In the genomic region with DNA sequence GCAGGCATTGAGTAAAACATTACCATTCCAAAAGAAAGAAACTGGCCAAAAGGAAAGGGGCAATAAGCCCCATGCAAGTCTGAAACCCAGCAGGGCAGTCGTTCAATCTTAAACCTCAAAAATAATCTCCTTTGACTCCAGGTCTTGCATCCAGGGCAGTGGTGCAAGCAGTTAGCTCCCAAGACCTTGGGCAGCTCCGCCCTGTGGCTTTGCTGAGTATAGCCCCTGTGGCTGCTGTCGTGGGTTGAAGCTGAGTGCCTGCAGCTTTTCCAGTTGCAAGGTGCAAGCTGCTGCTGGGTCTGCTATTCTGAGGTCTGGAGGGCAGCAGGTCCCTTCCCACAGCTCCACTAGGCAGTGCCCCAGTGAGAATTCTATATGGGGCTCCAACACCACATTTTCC, we compare ENCODE assay signal across 20 cellular contexts.
DNase-seq lines count a peak whose midpoint lies in the region; ATAC-seq and TF ChIP-seq lines count a peak whose summit lies in the region.
"Had no signal": no experiment of that assay in that cellular context is flagged by ENCODE, and none has a peak within 500 bp of the region (broad histone marks: within the 10 kb centered on the region; RNA-seq: fewer than 3 reads in every experiment).

No MANE protein-coding gene starts in this region.

- no peak overlapping the region for H3K9ac ChIP-seq in mesendoderm (ENCODE audit: low read length)
- H3K9ac ChIP-seq: parathyroid adenoma had no signal

- H3K27me3 ChIP-seq in GM23338 (ENCODE audit: insufficient read depth) (no peaks in the 10 kb centered on the region), WERI-Rb-1 (ENCODE audit: insufficient read depth, low read depth, severe bottlenecking) (no peaks in the 10 kb centered on the region), mesendoderm (ENCODE audit: insufficient read depth, low read length, poor library complexity) (no peaks in the 10 kb centered on the region)
- H3K27me3 ChIP-seq: breast epithelium had no signal

- no peaks in the 10 kb centered on the region for H3K27me3 Mint-ChIP-seq in GM23338 (ENCODE audit: insufficient read depth, low read depth, poor library complexity)
- H3K27me3 Mint-ChIP-seq: activated naive CD8-positive, alpha-beta T cell treated with anti-CD3 and anti-CD28 coated beads, Interleukin-2, amount 50 U/mL, for 24 hours; activated T-helper 17 cell treated with anti-CD3 and anti-CD28 coated beads, Interleukin-2, amount 50 U/mL, for 72 hours; B cell had no signal

- H3K4me2 ChIP-seq in GM23338, result no peak overlapping the region
- H3K4me2 ChIP-seq in mesendoderm (ENCODE audit: low read length), result no peak overlapping the region

- H3K36me3 ChIP-seq in GM23338 (ENCODE audit: insufficient read depth) (no peaks in the 10 kb centered on the region), WERI-Rb-1 (no peaks in the 10 kb centered on the region), mesendoderm (ENCODE audit: control insufficient read depth, insufficient read depth, low read length) (no peaks in the 10 kb centered on the region)
- H3K36me3 ChIP-seq: breast epithelium had no signal

- H3K27ac ChIP-seq in C4-2B (no peak overlapping the region), GM23338 (ENCODE audit: low read depth) (no peak overlapping the region), WERI-Rb-1 (no peak overlapping the region), mesendoderm (ENCODE audit: low read depth, low read length) (no peak overlapping the region), caudate nucleus (ENCODE audit: low read depth, low read length) (no peak overlapping the region)
- H3K27ac ChIP-seq: breast epithelium, parathyroid adenoma had no signal

- H3K23ac ChIP-seq in mesendoderm (ENCODE audit: low read length), result no peak overlapping the region

- no CpG with 5 or more reads among the region's 3 CpGs for WGBS in mesendoderm (ENCODE audit: extremely low coverage, insufficient coverage, low lambda C conversion rate)

- no peak overlapping the region for H2BK120ac ChIP-seq in mesendoderm (ENCODE audit: low read depth, low read length)

- H3K27ac Mint-ChIP-seq in GM23338, result no peak overlapping the region
- H3K27ac Mint-ChIP-seq: activated naive CD8-positive, alpha-beta T cell treated with anti-CD3 and anti-CD28 coated beads, Interleukin-2, amount 50 U/mL, for 24 hours; activated T-helper 17 cell treated with anti-CD3 and anti-CD28 coated beads, Interleukin-2, amount 50 U/mL, for 72 hours; B cell had no signal

- peaks cover 33% of the 10 kb centered on the region for H3K36me3 Mint-ChIP-seq in GM23338 (ENCODE audit: low read depth)

- no peak overlapping the region for H3K4me3 ChIP-seq in GM23338
- H3K4me3 ChIP-seq in WERI-Rb-1 (ENCODE audit: low read depth, low read length), result no peak overlapping the region
- H3K4me3 ChIP-seq in mesendoderm (ENCODE audit: low read length), result no peak overlapping the region
- H3K4me3 ChIP-seq: breast epithelium, lung had no signal

- H3K4me3 Mint-ChIP-seq in GM23338, result no peak overlapping the region
- H3K4me3 Mint-ChIP-seq: activated naive CD8-positive, alpha-beta T cell treated with anti-CD3 and anti-CD28 coated beads, Interleukin-2, amount 50 U/mL, for 24 hours; activated T-helper 17 cell treated with anti-CD3 and anti-CD28 coated beads, Interleukin-2, amount 50 U/mL, for 72 hours; B cell had no signal

- TF ChIP-seq CTCF in C4-2B (conservative IDR thresholded peaks at IDR 0.05) (peak; percentile 14; the same call in 1 of the 2 replicates), GM23338 (conservative IDR thresholded peaks at IDR 0.05; ENCODE audit: low read depth in 2 of 2) (peak; percentile 47 to 64), WERI-Rb-1 (IDR thresholded peaks at IDR 0.05; ENCODE audit: low read depth, low read length) (peak; percentile 81)

- H3K4me1 Mint-ChIP-seq in GM23338, result no peaks in the 10 kb centered on the region
- H3K4me1 Mint-ChIP-seq: activated naive CD8-positive, alpha-beta T cell treated with anti-CD3 and anti-CD28 coated beads, Interleukin-2, amount 50 U/mL, for 24 hours; activated T-helper 17 cell treated with anti-CD3 and anti-CD28 coated beads, Interleukin-2, amount 50 U/mL, for 72 hours; B cell had no signal

- H4K8ac ChIP-seq in mesendoderm (ENCODE audit: low read depth, low read length), result no peak overlapping the region

- H2AK5ac ChIP-seq in mesendoderm (ENCODE audit: low read length), result no peak overlapping the region

- DNase-seq in GM23338 (ENCODE audit: low spot score), result peak; percentile 52
- DNase-seq in WERI-Rb-1, result peak; percentile 71
- peak; percentile 61 for DNase-seq in mesendoderm
- DNase-seq in pons (ENCODE audit: low spot score), result no peak
- DNase-seq in caudate nucleus (lab: John Stamatoyannopoulos, UW), result no peak
- DNase-seq: activated CD4-positive, CD25-positive, alpha-beta regulatory T cell treated with anti-CD3 and anti-CD28 coated beads, Interleukin-2, amount 50 U/mL, for 72 hours; activated naive CD8-positive, alpha-beta T cell treated with anti-CD3 and anti-CD28 coated beads, Interleukin-2, amount 50 U/mL, for 24 hours; NCI-H1417 treated with DMSO at 0.1 percent for 48 hours; NCI-H2227 treated with DMSO at 0.1 percent for 48 hours; OCI-M1; SIG-M5; small intestine; stimulated activated CD8-positive, alpha-beta memory T cell treated with anti-CD3 and anti-CD28 coated beads, Interleukin-4, amount 100 ng/mL, for 48 hours had no signal

- H4K5ac ChIP-seq in mesendoderm (ENCODE audit: low read length), result no peak overlapping the region

- no peaks in the 10 kb centered on the region for H3F3A ChIP-seq in GM23338 (replicated peaks; ENCODE audit: low read depth)

- no peaks in the 10 kb centered on the region for H3K79me1 ChIP-seq in mesendoderm (ENCODE audit: low read length)

- peaks cover 94% of the 10 kb centered on the region for H3K9me3 Mint-ChIP-seq in GM23338

- H2BK15ac ChIP-seq in mesendoderm (replicated peaks; ENCODE audit: low read depth), result no peak overlapping the region

- no peaks in the 10 kb centered on the region for H3K9me2 ChIP-seq in GM23338 (ENCODE audit: insufficient read depth)

- H2AFZ ChIP-seq in GM23338, result no peak overlapping the region
- H2AFZ ChIP-seq: parathyroid adenoma had no signal

- no peaks in the 10 kb centered on the region for H4K20me1 ChIP-seq in GM23338 (replicated peaks; ENCODE audit: insufficient read depth)

- H3K79me2 ChIP-seq in GM23338 (replicated peaks; ENCODE audit: insufficient read depth) (no peaks in the 10 kb centered on the region), mesendoderm (ENCODE audit: control insufficient read depth, insufficient read depth, low read length) (no peaks in the 10 kb centered on the region)
- H3K79me2 ChIP-seq: parathyroid adenoma had no signal

- no peak overlapping the region for H3K18ac ChIP-seq in mesendoderm (ENCODE audit: low read length)

- no peak overlapping the region for H3K56ac ChIP-seq in mesendoderm (ENCODE audit: low read length)

- ATAC-seq in GM23338, result no peak
- no peak for ATAC-seq in HG02642 (IDR thresholded peaks at IDR 0.05; ENCODE audit: poor library complexity, unreplicated experiment)
- ATAC-seq: activated naive CD8-positive, alpha-beta T cell treated with anti-CD3 and anti-CD28 coated beads, Interleukin-2, amount 50 U/mL, for 24 hours; activated T-helper 17 cell treated with anti-CD3 and anti-CD28 coated beads, Interleukin-2, amount 50 U/mL, for 72 hours had no signal

- H3K4me1 ChIP-seq in GM23338 (ENCODE audit: insufficient read depth) (no peaks in the 10 kb centered on the region), mesendoderm (ENCODE audit: control insufficient read depth, low read depth, low read length) (no peaks in the 10 kb centered on the region)
- H3K4me1 ChIP-seq: breast epithelium, parathyroid adenoma had no signal

- H3K9me3 ChIP-seq in WERI-Rb-1 (ENCODE audit: severe bottlenecking), result peaks cover 8% of the 10 kb centered on the region

- H3K4ac ChIP-seq in mesendoderm (ENCODE audit: low read depth, low read length), result no peak overlapping the region

- H2BK5ac ChIP-seq in mesendoderm (ENCODE audit: low read length), result no peak overlapping the region

TF ChIP-seq in GM23338, 12 proteins besides CTCF, POLR2A, EP300 and RAD21:
- no peak for TF ChIP-seq NANOG (IDR thresholded peaks at IDR 0.05; ENCODE audit: borderline replicate concordance)
- no peak for TF ChIP-seq JUNB (IDR thresholded peaks at IDR 0.05; ENCODE audit: unreplicated experiment)
- TF ChIP-seq ZNF331 (CRISPR knock-in tag; IDR thresholded peaks at IDR 0.05; ENCODE audit: low read depth), result no peak
- no peak for TF ChIP-seq EZH2 (IDR thresholded peaks at IDR 0.05; ENCODE audit: low read depth, unreplicated experiment)
- no peak for TF ChIP-seq CREB1 (CRISPR knock-in tag; IDR thresholded peaks at IDR 0.05; ENCODE audit: low read depth)
- TF ChIP-seq, protein P1, sequence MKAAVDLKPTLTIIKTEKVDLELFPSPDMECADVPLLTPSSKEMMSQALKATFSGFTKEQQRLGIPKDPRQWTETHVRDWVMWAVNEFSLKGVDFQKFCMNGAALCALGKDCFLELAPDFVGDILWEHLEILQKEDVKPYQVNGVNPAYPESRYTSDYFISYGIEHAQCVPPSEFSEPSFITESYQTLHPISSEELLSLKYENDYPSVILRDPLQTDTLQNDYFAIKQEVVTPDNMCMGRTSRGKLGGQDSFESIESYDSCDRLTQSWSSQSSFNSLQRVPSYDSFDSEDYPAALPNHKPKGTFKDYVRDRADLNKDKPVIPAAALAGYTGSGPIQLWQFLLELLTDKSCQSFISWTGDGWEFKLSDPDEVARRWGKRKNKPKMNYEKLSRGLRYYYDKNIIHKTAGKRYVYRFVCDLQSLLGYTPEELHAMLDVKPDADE (IDR thresholded peaks at IDR 0.05), result no peak

Comparison
In these comparisons a context has a peak if more than half of its experiments do, and no peak if none do; other contexts are left out.
1. CTCF ChIP-seq: peak in every context shown above with its lines; median percentile 81 in WERI-Rb-1; 56 in GM23338; 14 in C4-2B.
2. DNase-seq: peak in GM23338 (single experiment), WERI-Rb-1 (single experiment) and mesendoderm (single experiment); none in pons (single experiment) and caudate nucleus (0 of 61).